ENCODE assay signal across 8 cellular contexts in the genomic region with DNA sequence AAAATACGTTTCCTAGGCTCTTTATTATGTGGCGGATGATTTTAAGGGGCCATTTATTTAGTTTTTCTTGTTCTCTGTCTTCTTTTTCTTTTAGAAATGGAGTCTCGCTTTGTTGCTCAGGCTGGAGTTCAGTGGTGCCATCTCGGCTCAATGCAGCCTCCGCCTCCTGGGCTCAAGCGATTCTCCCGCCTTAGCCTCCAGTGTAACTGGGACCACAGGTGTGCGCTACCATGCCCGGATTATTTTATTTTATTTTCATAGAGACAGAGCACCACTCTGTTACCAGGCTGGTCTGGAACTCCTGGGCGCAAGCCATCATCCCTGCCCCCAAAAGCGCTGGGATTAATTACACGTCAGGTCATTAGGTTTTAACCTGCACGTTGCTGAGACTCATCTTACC. TPM values are rescaled to one million over a fixed set of nuclear protein-coding genes. Genes with fewer than 3 reads are reported as not detected.
DNase-seq lines count a peak whose midpoint lies in the region; ATAC-seq, FAIRE-seq and TF ChIP-seq lines count a peak whose summit lies in the region.

No MANE protein-coding gene starts in this region.

- TF ChIP-seq RAD21 in A549 (conservative IDR thresholded peaks at IDR 0.05 in 1 of 2, IDR thresholded peaks at IDR 0.05 in 1 of 2) = no peak

- CTCF ChIA-PET in A549 (lab: Yijun Ruan, JAX) (interaction anchor here (4.1 kb wide), 1 partner anchor 49 kb away, joined by 30 read pairs; no protein-coding TSS in a partner anchor), MCF 10A (lab: Yijun Ruan, JAX) (interaction anchor here (0.6 to 5.5 kb wide), 3 partner anchors 24 to 1120 kb away, joined by 3 to 28 read pairs (median 3); no protein-coding TSS in a partner anchor)

- WGBS in A549 (ENCODE audit: missing lambda C conversion rate) = 60% methylated on average over 13 of the region's 13 CpGs

- peaks cover 1% of the 10 kb centered on the region; the same call in 1 of the 2 replicates for H3K36me3 ChIP-seq in HUES6 (ENCODE audit: control insufficient read depth, insufficient read depth, low read length)

- BruUV-seq in MCF 10A (replicated peaks; lab: Mats Ljungman, UMichigan) = TSS peak; percentile 37

- H3K9me3 Mint-ChIP-seq in MCF 10A (ENCODE audit: unreplicated experiment) = no peaks in the 10 kb centered on the region
- no peaks in the 10 kb centered on the region for H3K9me3 Mint-ChIP-seq in mesothelial cell of epicardium

- H3K27me3 ChIP-seq in HUES6 (ENCODE audit: control insufficient read depth, insufficient read depth, low read length) = no peaks in the 10 kb centered on the region

- TF ChIP-seq EP300 in A549 (IDR thresholded peaks at IDR 0.05) = no peak

- intact Hi-C loops in MCF 10A (cut with micrococcal nuclease) = no loop called here

- H3K27ac Mint-ChIP-seq in MCF 10A (ENCODE audit: low read depth, unreplicated experiment) = peak overlapping the region; percentile 90
- H3K27ac Mint-ChIP-seq in mesothelial cell of epicardium = peak overlapping the region; percentile 99

- H3K4me3 Mint-ChIP-seq in MCF 10A (ENCODE audit: unreplicated experiment) (peak overlapping the region; percentile 98), mesothelial cell of epicardium (peak overlapping the region; percentile 94)

- H3K4me3 ChIP-seq in A549 (peak overlapping the region; percentile 87), HUES6 (ENCODE audit: low read depth, low read length) (peak overlapping the region; percentile 64)

- H3K27me3 Mint-ChIP-seq in MCF 10A (ENCODE audit: insufficient read depth, unreplicated experiment) = no peaks in the 10 kb centered on the region
- H3K27me3 Mint-ChIP-seq in mesothelial cell of epicardium (ENCODE audit: low read depth) = no peaks in the 10 kb centered on the region

- H3K36me3 Mint-ChIP-seq in MCF 10A (ENCODE audit: insufficient read depth, unreplicated experiment) (peaks cover 9% of the 10 kb centered on the region), mesothelial cell of epicardium (peaks cover under 1% of the 10 kb centered on the region)

- peak overlapping the region; percentile 86 for H3K4me2 ChIP-seq in A549

- ATAC-seq in A549 = peak in 1 of 2 experiments; percentile 4; a peak in 2 of 6 replicates

- no peak for TF ChIP-seq POLR2A in A549 (IDR thresholded peaks at IDR 0.05; ENCODE audit: low read length)

- peak overlapping the region; percentile 87 for H3K9ac ChIP-seq in HUES6 (ENCODE audit: low read length)

- TF ChIP-seq CTCF in A549 (IDR thresholded peaks at IDR 0.05) (no peak), MCF 10A (IDR thresholded peaks at IDR 0.05; ENCODE audit: unreplicated experiment) (no peak), mesothelial cell of epicardium (IDR thresholded peaks at IDR 0.05; ENCODE audit: unreplicated experiment) (no peak)

- POLR2A ChIA-PET in A549 (lab: Yijun Ruan, JAX) = no interaction called here
- POLR2A ChIA-PET in MCF 10A (lab: Yijun Ruan, JAX) = interaction anchor here (0.9 to 3.3 kb wide), 5 partner anchors 10 to 22 kb away, joined by 3 to 18 read pairs (median 8); no protein-coding TSS in a partner anchor

- DNase-seq in A549 (ENCODE audit: low read depth in 1 of 2, low spot score in 1 of 2) (no peak), MCF 10A (ENCODE audit: unreplicated experiment) (no peak), mesothelial cell of epicardium (ENCODE audit: low spot score in 2 of 2, unreplicated experiment in 2 of 2) (no peak), NCI-H187 treated with DMSO at 0.1 percent for 48 hours (lab: John Stamatoyannopoulos, UW) (no peak), DMS53 treated with DMSO at 0.1 percent for 48 hours (lab: John Stamatoyannopoulos, UW; ENCODE audit: unreplicated experiment) (no peak), SIG-M5 (lab: John Stamatoyannopoulos, UW) (no peak), SKM-1 treated with dmso at 0.1 percent for 144 hours (lab: John Stamatoyannopoulos, UW; ENCODE audit: unreplicated experiment) (no peak)

- H3K4me1 Mint-ChIP-seq in MCF 10A (ENCODE audit: insufficient read depth, unreplicated experiment) (peaks cover 13% of the 10 kb centered on the region), mesothelial cell of epicardium (peaks cover 24% of the 10 kb centered on the region)

- FAIRE-seq in A549 (lab: Jason Lieb, UNC) = no peak

- no peaks in the 10 kb centered on the region for H3K9me3 ChIP-seq in A549
- H3K9me3 ChIP-seq in HUES6 (ENCODE audit: control insufficient read depth, insufficient read depth, low read depth, low read length) = no peaks in the 10 kb centered on the region

- H3K4me1 ChIP-seq in A549 (peaks cover 9% of the 10 kb centered on the region; the same call in 2 of the 3 replicates), HUES6 (ENCODE audit: control insufficient read depth, insufficient read depth, low read length) (peaks cover 8% of the 10 kb centered on the region; the same call in 1 of the 2 replicates)

- H3K27ac ChIP-seq in A549 (peak overlapping the region; percentile 99), HUES6 (ENCODE audit: low read depth, low read length) (peak overlapping the region; percentile 92; the same call in 1 of the 2 replicates)

TF ChIP-seq in A549, 52 proteins besides CTCF, POLR2A, EP300 and RAD21:
- TF ChIP-seq, protein P1, sequence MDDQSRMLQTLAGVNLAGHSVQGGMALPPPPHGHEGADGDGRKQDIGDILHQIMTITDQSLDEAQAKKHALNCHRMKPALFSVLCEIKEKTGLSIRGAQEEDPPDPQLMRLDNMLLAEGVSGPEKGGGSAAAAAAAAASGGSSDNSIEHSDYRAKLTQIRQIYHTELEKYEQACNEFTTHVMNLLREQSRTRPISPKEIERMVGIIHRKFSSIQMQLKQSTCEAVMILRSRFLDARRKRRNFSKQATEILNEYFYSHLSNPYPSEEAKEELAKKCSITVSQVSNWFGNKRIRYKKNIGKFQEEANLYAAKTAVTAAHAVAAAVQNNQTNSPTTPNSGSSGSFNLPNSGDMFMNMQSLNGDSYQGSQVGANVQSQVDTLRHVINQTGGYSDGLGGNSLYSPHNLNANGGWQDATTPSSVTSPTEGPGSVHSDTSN (IDR thresholded peaks at IDR 0.05) = no peak

RNA-seq across cellular contexts. Expression of a gene that starts 1.6 kb away (rescaled TPM):
- polyA plus RNA-seq in A549 (2011; rRNA removed) (58.5 and 63.2 TPM in 2 replicates), A549 (2017; fragmentation: RNase III; extraction: RNeasy Plus Mini Kit Qiagen cat#74134 plus additional on column Dnase treatment) (27.2 to 32.0 TPM (median 30.8 TPM) in 3 replicates)
- 18.7 and 19.6 TPM in 2 replicates for polyA plus RNA-seq in A549 (2012; cell fraction: cytosol; rRNA removed)
- 18.0 and 26.1 TPM in 2 replicates for polyA plus RNA-seq in A549 (2012; cell fraction: nucleus; rRNA removed)
- polyA minus RNA-seq in A549 (2011; rRNA and poly(A)+ RNA removed) = 54.4 and 56.6 TPM in 2 replicates
- total RNA-seq in MCF 10A (2022) (82.4 and 110 TPM in 2 replicates), mesothelial cell of epicardium (55.3 to 59.1 TPM (median 55.5 TPM) in 3 replicates)
